Comparison of ENCODE assay signal across 10 cellular contexts in genomic region chr3:170257145-170257544, GRCh38. TPM values are rescaled to one million over a fixed set of nuclear protein-coding genes. Genes with fewer than 3 reads are reported as not detected.
DNase-seq lines count a peak whose midpoint lies in the region; ATAC-seq and TF ChIP-seq lines count a peak whose summit lies in the region.
"Had no signal": no experiment of that assay in that cellular context is flagged by ENCODE, and none has a peak within 500 bp of the region (broad histone marks: within the 10 kb centered on the region; RNA-seq: fewer than 3 reads in every experiment).

No MANE protein-coding gene starts in this region.

- no peaks in the 10 kb centered on the region for H3K27me3 Mint-ChIP-seq in progenitor cell of endocrine pancreas

- peaks cover 22% of the 10 kb centered on the region for H3K9me3 Mint-ChIP-seq in progenitor cell of endocrine pancreas (ENCODE audit: low read depth)

- H3K4me3 Mint-ChIP-seq in progenitor cell of endocrine pancreas (ENCODE audit: low read depth): no peak overlapping the region
- H3K4me3 Mint-ChIP-seq: T-helper 1 cell treated with Interleukin-12 subunit alpha and Interleukin-12 subunit beta and Interleukin-4 antibody, amounts not matched to agents 30 μg/mL and 1 μg/mL, for 36 hours had no signal

- H3K4me1 Mint-ChIP-seq in progenitor cell of endocrine pancreas (ENCODE audit: low read depth): no peaks in the 10 kb centered on the region

- TF ChIP-seq CTCF in progenitor cell of endocrine pancreas (IDR thresholded peaks at IDR 0.05; ENCODE audit: unreplicated experiment): no peak

- H3K27ac Mint-ChIP-seq in progenitor cell of endocrine pancreas: peak overlapping the region; percentile 24
- H3K27ac Mint-ChIP-seq: T-helper 1 cell treated with Interleukin-12 subunit alpha and Interleukin-12 subunit beta and Interleukin-4 antibody, amounts not matched to agents 30 μg/mL and 1 μg/mL, for 36 hours had no signal

- no peak for DNase-seq in activated CD4-positive, CD25-positive, alpha-beta regulatory T cell treated with anti-CD3 and anti-CD28 coated beads, Interleukin-2, amount 50 U/mL, for 72 hours
- DNase-seq in progenitor cell of endocrine pancreas (ENCODE audit: low spot score, unreplicated experiment) (no peak), NCI-H2171 treated with DMSO at 0.1 percent for 48 hours (lab: John Stamatoyannopoulos, UW) (no peak), T-helper 1 cell (no peak), NCI-H2196 (lab: John Stamatoyannopoulos, UW; ENCODE audit: unreplicated experiment) (no peak)
- DNase-seq: erythroblast had no signal

- ATAC-seq in activated CD4-positive, CD25-positive, alpha-beta regulatory T cell treated with anti-CD3 and anti-CD28 coated beads, Interleukin-2, amount 50 U/mL, for 24 hours: peak; percentile 43 to 45
- ATAC-seq in GM21737 (IDR thresholded peaks at IDR 0.05; ENCODE audit: unreplicated experiment): peak; percentile 71
- ATAC-seq in HG03342 (IDR thresholded peaks at IDR 0.05; ENCODE audit: unreplicated experiment): peak; percentile 66

- H3K36me3 Mint-ChIP-seq in progenitor cell of endocrine pancreas (ENCODE audit: insufficient read depth): peaks cover 38% of the 10 kb centered on the region

RNA-seq across cellular contexts. Expression of gene PRKCI, which starts 34.9 kb away (rescaled TPM):
- total RNA-seq in progenitor cell of endocrine pancreas: 61.4 and 67.6 TPM in 2 replicates
